ENCODE assay signal across 1 cellular context in genomic region chr17:37406635-37407455, GRCh38.
TF ChIP-seq lines count a peak whose summit lies in the region.

TSS of gene ACACA (minus strand) at chr17:37406836. CDS start at chr17:37406299, 537 bp downstream.
TSS of gene TADA2A (plus strand) at chr17:37406886. CDS start at chr17:37411366, 4,480 bp downstream.

TF ChIP-seq in HepG2, 621 proteins besides CTCF, POLR2A, EP300 and RAD21 (continued from another document and continues in another):
- TF ChIP-seq MYPOP (CRISPR knock-in tag; IDR thresholded peaks at IDR 0.05) (peak; percentile 27; the same call in 1 of the 2 replicates), KLF9 (CRISPR knock-in tag; IDR thresholded peaks at IDR 0.05; ENCODE audit: low read depth) (no peak), MTERF4 (CRISPR knock-in tag; IDR thresholded peaks at IDR 0.05) (0 out of 2 replicates have a peak, but pooled peaks have one; percentile 31), FOSL2 (CRISPR knock-in tag; IDR thresholded peaks at IDR 0.05) (0 out of 2 replicates have a peak, but pooled peaks have one; percentile 19), FIP1L1 (IDR thresholded peaks at IDR 0.05; ENCODE audit: borderline replicate concordance, insufficient read depth, low read depth, low read length) (no peak), AFF4 (CRISPR knock-in tag; IDR thresholded peaks at IDR 0.05) (no peak), ZNF784 (CRISPR knock-in tag; IDR thresholded peaks at IDR 0.05; ENCODE audit: borderline replicate concordance) (0 out of 2 replicates have a peak, but pooled peaks have one; percentile 6), ZMAT5 (CRISPR knock-in tag; IDR thresholded peaks at IDR 0.05; ENCODE audit: borderline replicate concordance, low read depth) (no peak), POGZ (CRISPR knock-in tag; IDR thresholded peaks at IDR 0.05) (no peak), SIX4 (CRISPR knock-in tag; IDR thresholded peaks at IDR 0.05) (peak; percentile 20; the same call in 1 of the 2 replicates), CENPBD1 (CRISPR knock-in tag; IDR thresholded peaks at IDR 0.05; ENCODE audit: borderline replicate concordance, low read depth) (0 out of 2 replicates have a peak, but pooled peaks have one; percentile 26), GPN1 (CRISPR knock-in tag; IDR thresholded peaks at IDR 0.05; ENCODE audit: borderline replicate concordance) (no peak), REST (IDR thresholded peaks at IDR 0.05; ENCODE audit: borderline replicate concordance in 1 of 2, low read depth in 1 of 2, low read length in 2 of 2) (peak in 1 of 2 experiments; percentile 43; a peak in 1 of 4 replicates), ZNF3 (CRISPR knock-in tag; IDR thresholded peaks at IDR 0.05) (no peak), FOXJ3 (CRISPR knock-in tag; IDR thresholded peaks at IDR 0.05; ENCODE audit: borderline replicate concordance) (no peak), NFIC (IDR thresholded peaks at IDR 0.05; ENCODE audit: low read length) (no peak), ZNF20 (CRISPR knock-in tag; IDR thresholded peaks at IDR 0.05) (no peak), ATAD3A (CRISPR knock-in tag; IDR thresholded peaks at IDR 0.05) (no peak), JARID2 (CRISPR knock-in tag; IDR thresholded peaks at IDR 0.05; ENCODE audit: insufficient replicate concordance) (peak; percentile 24), TBX2 (CRISPR knock-in tag; IDR thresholded peaks at IDR 0.05; ENCODE audit: borderline replicate concordance) (peak; percentile 18; the same call in 1 of the 2 replicates), PBX3 (CRISPR knock-in tag; IDR thresholded peaks at IDR 0.05; ENCODE audit: borderline replicate concordance) (no peak), ZNF501 (CRISPR knock-in tag; IDR thresholded peaks at IDR 0.05) (0 out of 2 replicates have a peak, but pooled peaks have one; percentile 64), THAP8 (CRISPR knock-in tag; IDR thresholded peaks at IDR 0.05; ENCODE audit: borderline replicate concordance) (no peak), RBM39 (IDR thresholded peaks at IDR 0.05; ENCODE audit: low read depth, low read length, poor library complexity, severe bottlenecking) (no peak), BCL3 (CRISPR knock-in tag; IDR thresholded peaks at IDR 0.05) (no peak), GATAD1 (CRISPR knock-in tag; IDR thresholded peaks at IDR 0.05) (peak; percentile 33; the same call in 1 of the 2 replicates), ZNF549 (CRISPR knock-in tag; IDR thresholded peaks at IDR 0.05) (no peak), ZNF782 (CRISPR knock-in tag; IDR thresholded peaks at IDR 0.05; ENCODE audit: borderline replicate concordance) (0 out of 2 replicates have a peak, but pooled peaks have one; percentile 54), MLX (CRISPR knock-in tag; IDR thresholded peaks at IDR 0.05) (0 out of 2 replicates have a peak, but pooled peaks have one; percentile 26), FOXO1 (CRISPR knock-in tag; IDR thresholded peaks at IDR 0.05) (no peak; the same call in 1 of the 2 replicates), SOX6 (IDR thresholded peaks at IDR 0.05) (no peak), SOX6 (CRISPR knock-in tag; IDR thresholded peaks at IDR 0.05) (peak; percentile 42; the same call in 1 of the 2 replicates), ATF7 (IDR thresholded peaks at IDR 0.05) (no peak), ATF7 (CRISPR knock-in tag; IDR thresholded peaks at IDR 0.05) (no peak), MAX (IDR thresholded peaks at IDR 0.05) (peak; percentile 75), HNF1A (IDR thresholded peaks at IDR 0.05; ENCODE audit: low read depth) (no peak), HNF1A (CRISPR knock-in tag; IDR thresholded peaks at IDR 0.05; ENCODE audit: borderline replicate concordance) (no peak), ZKSCAN5 (CRISPR knock-in tag; IDR thresholded peaks at IDR 0.05) (no peak), ZNF562 (CRISPR knock-in tag; IDR thresholded peaks at IDR 0.05; ENCODE audit: borderline replicate concordance) (no peak), ZNF124 (CRISPR knock-in tag; IDR thresholded peaks at IDR 0.05) (no peak), SNAPC2 (CRISPR knock-in tag; IDR thresholded peaks at IDR 0.05) (no peak)
